In genomic region chr17:4837471-4838305, GRCh38 we compare ENCODE assay signal across 18 cellular contexts. TPM values are rescaled to one million over a fixed set of nuclear protein-coding genes. Genes with fewer than 3 reads are reported as not detected.
A peak's percentile ranks its signal among the peaks of the same experiment; 100 is the strongest.
DNase-seq lines count a peak whose midpoint lies in the region; ATAC-seq, FAIRE-seq and TF ChIP-seq lines count a peak whose summit lies in the region.
"Had no signal": no experiment of that assay in that cellular context is flagged by ENCODE, and none has a peak within 500 bp of the region (broad histone marks: within the 10 kb centered on the region; RNA-seq: fewer than 3 reads in every experiment).

No MANE protein-coding gene starts in this region.

- TF ChIP-seq EP300 in A549 (IDR thresholded peaks at IDR 0.05): no peak

- H3K36me3 ChIP-seq in heart right ventricle (peaks cover 0 to 9% (median 0%) of the 10 kb centered on the region in 9 donors), neuronal stem cell (replicated peaks in 1 of 2; ENCODE audit: control insufficient read depth in 2 of 2, insufficient read depth in 2 of 2, low read length in 2 of 2) (peaks cover 4 to 25% of the 10 kb centered on the region in 2 donors)
- H3K36me3 ChIP-seq: SJCRH30, transverse colon had no signal

- H3K27ac ChIP-seq in A549 (no peak overlapping the region), angular gyrus (ENCODE audit: low read depth, low read length) (peak overlapping the region; percentile 42), heart right ventricle (peak overlapping the region; percentile 43 to 84 (median 72)), neuronal stem cell (replicated peaks; ENCODE audit: low read length) (no peak overlapping the region)
- H3K27ac ChIP-seq: SJCRH30, transverse colon had no signal

- no peaks in the 10 kb centered on the region for H3K9me3 ChIP-seq in A549
- no peaks in the 10 kb centered on the region for H3K9me3 ChIP-seq in heart right ventricle
- no peaks in the 10 kb centered on the region for H3K9me3 ChIP-seq in neuronal stem cell (replicated peaks in 1 of 2; ENCODE audit: control insufficient read depth in 2 of 2, insufficient read depth in 1 of 2, low read depth in 1 of 2, low read length in 2 of 2)
- H3K9me3 ChIP-seq: SJCRH30, transverse colon had no signal

- H4K91ac ChIP-seq in neuronal stem cell (ENCODE audit: low read depth, low read length, poor library complexity): no peak overlapping the region

- no peak overlapping the region for H2BK15ac ChIP-seq in neuronal stem cell (ENCODE audit: low read length)

- DNase-seq in A549 (ENCODE audit: low read depth in 1 of 2, low spot score in 1 of 2): no peak
- DNase-seq in heart right ventricle: peak; percentile 29 to 42
- DNase-seq in neuronal stem cell (ENCODE audit: low spot score): no peak
- DNase-seq in HFFc6: no peak
- DNase-seq in KG1 (lab: John Stamatoyannopoulos, UW): no peak
- DNase-seq in amniotic stem cell (lab: John Stamatoyannopoulos, UW): no peak
- DNase-seq: activated CD4-positive, alpha-beta memory T cell treated with anti-CD3 and anti-CD28 coated beads, Interleukin-2, amount 10 ng/mL, durations not matched to agents 7 days and 5 days; Calu3; dermis blood vessel endothelial cell; MV-4-11; SJCRH30; transverse colon had no signal

- H3K4me3 Mint-ChIP-seq in HFFc6: no peak overlapping the region
- H3K4me3 Mint-ChIP-seq: activated CD4-positive, alpha-beta memory T cell treated with anti-CD3 and anti-CD28 coated beads, Interleukin-2, amount 10 ng/mL, durations not matched to agents 7 days and 5 days; activated T-helper 1 cell treated with anti-CD3 and anti-CD28 coated beads, Interleukin-12 subunit alpha, Interleukin-12 subunit beta, Interleukin-2, Interleukin-4 antibody, amounts not matched to agents 30 ng/mL and 10 ng/mL and 1 ng/mL, durations not matched to agents 14 hours and 24 hours and 36 hours had no signal

- CTCF ChIA-PET in A549 (lab: Yijun Ruan, JAX): interaction anchor here (0.9 to 6.0 kb wide), 12 partner anchors 9 to 271 kb away, joined by 3 to 27 read pairs (median 6); partner anchors contain the start of genes ARRB2 and GLTPD2

- H3K4me1 Mint-ChIP-seq in HFFc6 (ENCODE audit: low read depth): peaks cover 45% of the 10 kb centered on the region

- no peak overlapping the region for H2BK120ac ChIP-seq in neuronal stem cell (ENCODE audit: low read depth, low read length)

- 90% methylated on average over 13 of the region's 13 CpGs for WGBS in A549 (ENCODE audit: missing lambda C conversion rate)
- 36 to 42% methylated on average over 13 of the region's 13 CpGs for WGBS in heart right ventricle, 2 donors
- no CpG with 5 or more reads among the region's 13 CpGs for WGBS in neuronal stem cell (ENCODE audit: extremely low coverage in 2 of 2, insufficient read length in 2 of 2, insufficient replicate concordance in 1 of 2), 2 donors

- no peak for TF ChIP-seq RAD21 in A549 (conservative IDR thresholded peaks at IDR 0.05 in 1 of 2, IDR thresholded peaks at IDR 0.05 in 1 of 2)

- H3K23ac ChIP-seq in neuronal stem cell (ENCODE audit: low read depth, low read length, poor library complexity): no peak overlapping the region

- H3K4me3 ChIP-seq in A549 (no peak overlapping the region), heart right ventricle (no peak overlapping the region), neuronal stem cell (ENCODE audit: low read length in 2 of 2) (no peak overlapping the region)
- H3K4me3 ChIP-seq: SJCRH30, transverse colon had no signal

- H3K14ac ChIP-seq in neuronal stem cell (ENCODE audit: low read length): no peak overlapping the region

- no peak for FAIRE-seq in A549 (lab: Jason Lieb, UNC)

- no peaks in the 10 kb centered on the region for H3K36me3 Mint-ChIP-seq in HFFc6 (ENCODE audit: low read depth)

- POLR2A ChIA-PET in A549 (lab: Yijun Ruan, JAX): interaction anchor here (1.0 to 1.5 kb wide), 3 partner anchors 31 to 47 kb away, joined by 3 read pairs; partner anchors contain the start of gene PLD2

- TF ChIP-seq POLR2A in A549 (IDR thresholded peaks at IDR 0.05; ENCODE audit: low read length): no peak

- no peak overlapping the region for H2AK5ac ChIP-seq in neuronal stem cell (ENCODE audit: low read depth, low read length)

- H3K4me2 ChIP-seq in A549: no peak overlapping the region
- H3K4me2 ChIP-seq in neuronal stem cell (ENCODE audit: insufficient read depth, low read length, poor library complexity, severe bottlenecking): no peak overlapping the region

- TF ChIP-seq CTCF in A549 (IDR thresholded peaks at IDR 0.05) (no peak), heart right ventricle (IDR thresholded peaks at IDR 0.05) (peak in 3 of 9 donors; percentile 31 to 35 (median 31)), HFFc6 (IDR thresholded peaks at IDR 0.05) (no peak)

- no peak overlapping the region for H4K8ac ChIP-seq in neuronal stem cell (ENCODE audit: low read depth, low read length)

- H3K79me1 ChIP-seq in neuronal stem cell (ENCODE audit: low read depth, low read length): peaks cover 9% of the 10 kb centered on the region

- no peaks in the 10 kb centered on the region for H3K27me3 Mint-ChIP-seq in HFFc6 (ENCODE audit: insufficient read depth)
- H3K27me3 Mint-ChIP-seq: activated CD4-positive, alpha-beta memory T cell treated with anti-CD3 and anti-CD28 coated beads, Interleukin-2, amount 10 ng/mL, durations not matched to agents 7 days and 5 days; progenitor cell of endocrine pancreas had no signal

- H2BK5ac ChIP-seq in neuronal stem cell (ENCODE audit: low read length): peak overlapping the region; percentile 29

- H2BK12ac ChIP-seq in neuronal stem cell (ENCODE audit: low read length): no peak overlapping the region

- intact Hi-C loops in heart right ventricle (cut with DNase I): loop anchor here in 5 of 10 donors (5.0 to 10.0 kb wide), 3 partner anchors 40 to 47 kb away; partner anchors contain the start of gene PSMB6 (in 3 of the 5)

- no peaks in the 10 kb centered on the region for H3K27me3 ChIP-seq in heart right ventricle
- no peaks in the 10 kb centered on the region for H3K27me3 ChIP-seq in neuronal stem cell (ENCODE audit: control insufficient read depth in 3 of 3, insufficient read depth in 3 of 3, low read depth in 1 of 3, low read length in 3 of 3)
- H3K27me3 ChIP-seq: SJCRH30, transverse colon had no signal

- H3K4me1 ChIP-seq in A549 (peaks cover 37% of the 10 kb centered on the region), heart right ventricle (peaks cover 10 to 78% (median 71%) of the 10 kb centered on the region in 9 donors), neuronal stem cell (ENCODE audit: control insufficient read depth in 2 of 2, insufficient read depth in 1 of 2, low read depth in 1 of 2, low read length in 2 of 2) (peaks cover 7 to 10% of the 10 kb centered on the region in 2 donors)

- no peak overlapping the region for H2AFZ ChIP-seq in neuronal stem cell (ENCODE audit: low read length)

- H3K9ac ChIP-seq in neuronal stem cell (ENCODE audit: low read depth, low read length, poor library complexity): no peak overlapping the region

- H3K9me3 Mint-ChIP-seq in HFFc6: no peaks in the 10 kb centered on the region
- H3K9me3 Mint-ChIP-seq: activated CD4-positive, alpha-beta memory T cell treated with anti-CD3 and anti-CD28 coated beads, Interleukin-2, amount 10 ng/mL, durations not matched to agents 7 days and 5 days; activated T-helper 1 cell treated with anti-CD3 and anti-CD28 coated beads, Interleukin-12 subunit alpha, Interleukin-12 subunit beta, Interleukin-2, Interleukin-4 antibody, amounts not matched to agents 30 ng/mL and 10 ng/mL and 1 ng/mL, durations not matched to agents 14 hours and 24 hours and 36 hours had no signal

- no peak overlapping the region for H3K18ac ChIP-seq in neuronal stem cell (ENCODE audit: low read length)

- no peak overlapping the region for H3K4ac ChIP-seq in neuronal stem cell (ENCODE audit: low read length)

- no peak for ATAC-seq in A549
- peak in 6 of 8 donors; percentile 15 to 78 (median 56) for ATAC-seq in heart right ventricle
- ATAC-seq in HG02623 (IDR thresholded peaks at IDR 0.05; ENCODE audit: unreplicated experiment): no peak

- H3K27ac Mint-ChIP-seq in HFFc6: no peak overlapping the region
- H3K27ac Mint-ChIP-seq: activated CD4-positive, alpha-beta memory T cell treated with anti-CD3 and anti-CD28 coated beads, Interleukin-2, amount 10 ng/mL, durations not matched to agents 7 days and 5 days; activated T-helper 1 cell treated with anti-CD3 and anti-CD28 coated beads, Interleukin-12 subunit alpha, Interleukin-12 subunit beta, Interleukin-2, Interleukin-4 antibody, amounts not matched to agents 30 ng/mL and 10 ng/mL and 1 ng/mL, durations not matched to agents 14 hours and 24 hours and 36 hours; progenitor cell of endocrine pancreas had no signal

RNA-seq across cellular contexts. Expression of gene MINK1, which starts 4.5 kb away (rescaled TPM):
- polyA plus RNA-seq in A549 (2011; rRNA removed) (41.3 and 47.1 TPM in 2 replicates), A549 (2017; fragmentation: RNase III; extraction: RNeasy Plus Mini Kit Qiagen cat#74134 plus additional on column Dnase treatment) (65.2 to 73.1 TPM (median 66.9 TPM) in 3 replicates), heart right ventricle (10 to 100 TPM; 17.3 to 52.3 TPM)
- 63.5 and 67.0 TPM in 2 replicates for polyA plus RNA-seq in A549 (2012; cell fraction: cytosol; rRNA removed)
- polyA plus RNA-seq in A549 (2012; cell fraction: nucleus; rRNA removed): 252 and 284 TPM in 2 replicates
- polyA minus RNA-seq in A549 (2011; rRNA and poly(A)+ RNA removed): 46.5 and 62.3 TPM in 2 replicates
- total RNA-seq in heart right ventricle: 10 to 100 TPM; 26.4 to 54.1 (median 33.5) TPM
- polyA plus RNA-seq in neuronal stem cell (2013, experiment 1 of 2): 29.2 TPM
- polyA plus RNA-seq in neuronal stem cell (2013, experiment 2 of 2): 27.0 TPM
- total RNA-seq in HFFc6 (2021; fragmentation: NEBNext Ultra II Directional; extraction: Animal tissue kit (Norgen Biotek cat#: 25700)): 10 to 100 TPM; 68.5 to 82.4 (median 71.6) TPM

RNA-seq across cellular contexts. Expression of gene PLD2, which starts 30.7 kb away (rescaled TPM):
- polyA plus RNA-seq in A549 (2011; rRNA removed): 17.0 and 20.2 TPM in 2 replicates
- 24.5 and 30.1 TPM in 2 replicates for polyA plus RNA-seq in A549 (2012; cell fraction: cytosol; rRNA removed)
- polyA plus RNA-seq in A549 (2012; cell fraction: nucleus; rRNA removed): 114 and 147 TPM in 2 replicates
- 23.0 to 27.4 TPM (median 23.7 TPM) in 3 replicates for polyA plus RNA-seq in A549 (2017; fragmentation: RNase III; extraction: RNeasy Plus Mini Kit Qiagen cat#74134 plus additional on column Dnase treatment)
- 27.1 and 27.4 TPM in 2 replicates for polyA minus RNA-seq in A549 (2011; rRNA and poly(A)+ RNA removed)
- total RNA-seq in heart right ventricle: 10 to 100 TPM in 6 of 10 donors, 1 to 10 TPM in 4; 6.4 to 18.6 (median 10.4) TPM
- 10 to 100 TPM in 1 of 2 donors, 1 to 10 TPM in 1; 5.6 to 20.7 TPM for polyA plus RNA-seq in heart right ventricle
- 19.1 TPM for polyA plus RNA-seq in neuronal stem cell (2013, experiment 1 of 2)
- 17.9 TPM for polyA plus RNA-seq in neuronal stem cell (2013, experiment 2 of 2)
- 10 to 100 TPM; 14.9 to 21.8 (median 19.4) TPM for total RNA-seq in HFFc6 (2021; fragmentation: NEBNext Ultra II Directional; extraction: Animal tissue kit (Norgen Biotek cat#: 25700))

RNA-seq across cellular contexts. Expression of gene PSMB6, which starts 41.7 kb away (rescaled TPM):
- polyA plus RNA-seq in A549 (2011; rRNA removed) (376 and 414 TPM in 2 replicates), A549 (2017; fragmentation: RNase III; extraction: RNeasy Plus Mini Kit Qiagen cat#74134 plus additional on column Dnase treatment) (387 to 424 TPM (median 414 TPM) in 3 replicates), heart right ventricle (100 to 1,000 TPM; 151 to 386 TPM)
- polyA plus RNA-seq in A549 (2012; cell fraction: cytosol; rRNA removed): 763 and 829 TPM in 2 replicates
- polyA plus RNA-seq in A549 (2012; cell fraction: nucleus; rRNA removed): 423 and 460 TPM in 2 replicates
- 332 and 401 TPM in 2 replicates for polyA minus RNA-seq in A549 (2011; rRNA and poly(A)+ RNA removed)
- 100 to 1,000 TPM; 160 to 221 (median 176) TPM for total RNA-seq in heart right ventricle
- polyA plus RNA-seq in neuronal stem cell (2013, experiment 1 of 2): 230 TPM
- polyA plus RNA-seq in neuronal stem cell (2013, experiment 2 of 2): 230 TPM
- 100 to 1,000 TPM; 216 to 280 (median 237) TPM for total RNA-seq in HFFc6 (2021; fragmentation: NEBNext Ultra II Directional; extraction: Animal tissue kit (Norgen Biotek cat#: 25700))

RNA-seq across cellular contexts. Expression of gene GLTPD2, which starts 48.9 kb away (rescaled TPM):
- polyA plus RNA-seq in A549 (2011; rRNA removed) (not detected in 2 replicates), A549 (2017; fragmentation: RNase III; extraction: RNeasy Plus Mini Kit Qiagen cat#74134 plus additional on column Dnase treatment) (not detected in 3 replicates), heart right ventricle (not detected)
- polyA plus RNA-seq in A549 (2012; cell fraction: cytosol; rRNA removed): 0.04 and 0.06 TPM in 2 replicates
- 0.06 TPM in 1 of 2 replicates, not detected in the other for polyA plus RNA-seq in A549 (2012; cell fraction: nucleus; rRNA removed)
- polyA minus RNA-seq in A549 (2011; rRNA and poly(A)+ RNA removed): not detected in 2 replicates
- under 1 TPM in 1 of 10 donors, not detected in 9; 0.25 TPM for total RNA-seq in heart right ventricle
- polyA plus RNA-seq in neuronal stem cell (2013, experiment 1 of 2): 0.07 TPM
- polyA plus RNA-seq in neuronal stem cell (2013, experiment 2 of 2): not detected
- not detected for total RNA-seq in HFFc6 (2021; fragmentation: NEBNext Ultra II Directional; extraction: Animal tissue kit (Norgen Biotek cat#: 25700))
- total RNA-seq: activated CD4-positive, alpha-beta memory T cell treated with anti-CD3 and anti-CD28 coated beads, Interleukin-2, amount 10 ng/mL, durations not matched to agents 7 days and 5 days; activated T-helper 1 cell treated with anti-CD3 and anti-CD28 coated beads, Interleukin-12 subunit alpha, Interleukin-12 subunit beta, Interleukin-2, Interleukin-4 antibody, amounts not matched to agents 30 ng/mL and 10 ng/mL and 1 ng/mL, durations not matched to agents 14 hours and 24 hours and 36 hours; dermis blood vessel endothelial cell; fibroblast of villous mesenchyme; mesenteric fat pad; SJCRH30 had no signal

Comparison
In these comparisons a context has a peak if more than half of its experiments do, and no peak if none do; other contexts are left out.
1. ATAC-seq: peak in heart right ventricle (6 of 8); none in A549 (0 of 2) and HG02623 (single experiment).
2. DNase-seq: peak in heart right ventricle (2 of 2); none in A549 (0 of 2), neuronal stem cell (single experiment), HFFc6 (single experiment), KG1 (single experiment) and amniotic stem cell (single experiment).
3. H3K27ac ChIP-seq: peak in angular gyrus (single experiment) and heart right ventricle (10 of 10); none in A549 (0 of 2) and neuronal stem cell (single experiment).